ENCODE assay signal across 1 cellular context in the genomic region with DNA sequence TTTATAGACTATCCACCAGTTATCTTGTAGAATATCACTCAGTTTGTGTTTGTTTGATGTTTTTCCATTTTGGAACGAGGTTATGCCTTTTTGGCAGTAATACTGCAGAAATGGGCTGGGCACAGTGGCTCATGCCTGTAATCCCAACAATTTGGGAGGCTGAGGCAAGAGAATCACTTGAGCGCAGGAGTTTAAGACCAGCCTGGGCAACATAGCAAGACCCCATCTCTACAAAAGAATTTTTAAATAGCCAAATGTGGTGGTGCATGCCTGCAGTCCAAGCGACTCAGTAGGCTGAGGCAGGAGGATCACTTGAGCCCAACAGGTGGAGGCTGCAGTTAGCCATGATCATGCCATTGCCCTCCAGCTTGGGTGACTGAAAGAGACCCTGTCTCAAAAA.
TF ChIP-seq lines count a peak whose summit lies in the region.

No MANE protein-coding gene starts in this region.

TF ChIP-seq in HepG2, 621 proteins besides CTCF, POLR2A, EP300 and RAD21:
- 0 out of 2 replicates have a peak, but pooled peaks have one; percentile 50 for TF ChIP-seq ZNF121 (CRISPR knock-in tag; IDR thresholded peaks at IDR 0.05)
- no peak for TF ChIP-seq YY1 (IDR thresholded peaks at IDR 0.05; ENCODE audit: insufficient read depth, insufficient replicate concordance, low read depth, low read length)
TF ChIP-seq in HepG2: peak in this region for 1.
